ENCODE assay signal across 25 cellular contexts in genomic region chr2:53708988-53709387, GRCh38. TPM values are rescaled to one million over a fixed set of nuclear protein-coding genes. Genes with fewer than 3 reads are reported as not detected.
DNase-seq lines count a peak whose midpoint lies in the region; ATAC-seq, FAIRE-seq and TF ChIP-seq lines count a peak whose summit lies in the region.
"Had no signal": no experiment of that assay in that cellular context is flagged by ENCODE, and none has a peak within 500 bp of the region (broad histone marks: within the 10 kb centered on the region; RNA-seq: fewer than 3 reads in every experiment).

No MANE protein-coding gene starts in this region.

- TF ChIP-seq RAD21 in A549 (conservative IDR thresholded peaks at IDR 0.05 in 1 of 2, IDR thresholded peaks at IDR 0.05 in 1 of 2): no peak

- H3K9me3 ChIP-seq in A549 (peaks cover 19% of the 10 kb centered on the region), OCI-LY7 (ENCODE audit: low read length) (peaks cover 17% of the 10 kb centered on the region; the same call in 1 of the 2 replicates), testis (no peaks in the 10 kb centered on the region)

- CTCF ChIA-PET in A549 (lab: Yijun Ruan, JAX) (no interaction called here), OCI-LY7 (lab: Charles Lee; ENCODE audit: unreplicated experiment) (no interaction called here)

- TF ChIP-seq CTCF in A549 (IDR thresholded peaks at IDR 0.05): no peak
- no peak for TF ChIP-seq CTCF in OCI-LY7 (conservative IDR thresholded peaks at IDR 0.05; ENCODE audit: low read length)
- TF ChIP-seq CTCF in testis (IDR thresholded peaks at IDR 0.05): no peak
- TF ChIP-seq CTCF in coronary artery (IDR thresholded peaks at IDR 0.05): no peak

- no peak overlapping the region for H3K27ac ChIP-seq in A549
- H3K27ac ChIP-seq in OCI-LY7 (ENCODE audit: low read depth, low read length, poor library complexity, severe bottlenecking): no peak overlapping the region
- no peak overlapping the region for H3K27ac ChIP-seq in testis
- no peak overlapping the region for H3K27ac ChIP-seq in coronary artery
- H3K27ac ChIP-seq: 22Rv1, C4-2B had no signal

- no TSS peak for BruUV-seq in OCI-LY7 (replicated peaks; lab: Mats Ljungman, UMichigan)

- no peaks in the 10 kb centered on the region for H3K79me2 ChIP-seq in OCI-LY7 (ENCODE audit: insufficient read depth, low read depth, low read length)

- ATAC-seq in A549: no peak
- no peak for ATAC-seq in HG02763 (IDR thresholded peaks at IDR 0.05; ENCODE audit: unreplicated experiment)
- ATAC-seq: HCT116, PC-3 had no signal

- H3K27me3 ChIP-seq in testis: no peaks in the 10 kb centered on the region

- POLR2A ChIA-PET in A549 (lab: Yijun Ruan, JAX) (no interaction called here), OCI-LY7 (lab: Charles Lee) (no interaction called here)

- TF ChIP-seq POLR2A in A549 (IDR thresholded peaks at IDR 0.05; ENCODE audit: low read length) (no peak), erythroblast (IDR thresholded peaks at IDR 0.05; ENCODE audit: low read length) (no peak), testis (IDR thresholded peaks at IDR 0.05) (no peak)

- no peak overlapping the region for H3K4me3 ChIP-seq in A549
- H3K4me3 ChIP-seq in OCI-LY7 (ENCODE audit: low read depth, low read length, poor library complexity, severe bottlenecking): no peak overlapping the region
- no peak overlapping the region for H3K4me3 ChIP-seq in testis
- no peak overlapping the region for H3K4me3 ChIP-seq in coronary artery

- H4K20me1 ChIP-seq in OCI-LY7 (ENCODE audit: insufficient read depth, low read length): no peaks in the 10 kb centered on the region

- DNase-seq in DMS53 (lab: John Stamatoyannopoulos, UW) (peak; percentile 2), DMS53 treated with DMSO at 0.1 percent for 48 hours (lab: John Stamatoyannopoulos, UW; ENCODE audit: unreplicated experiment) (no peak), A549 (ENCODE audit: low read depth in 1 of 2, low spot score in 1 of 2) (no peak), OCI-LY7 (ENCODE audit: low spot score) (peak; percentile 3), erythroblast (lab: John Stamatoyannopoulos, UW) (peak; percentile 19 to 23), testis (no peak), coronary artery (ENCODE audit: low spot score) (no peak)
- DNase-seq: AML-193, Karpas-422, MV-4-11, NCI-H1417, NCI-H1694 treated with DMSO at 0.1 percent for 48 hours, NCI-H2081 treated with DMSO at 0.1 percent for 48 hours, NCI-H2171 treated with DMSO at 0.1 percent for 48 hours, NCI-H524 treated with DMSO at 0.1 percent for 48 hours, PC-3, Right ventricle myocardium superior had no signal

- H3K36me3 ChIP-seq in OCI-LY7 (ENCODE audit: insufficient read depth, low read length) (peaks cover 66% of the 10 kb centered on the region), testis (ENCODE audit: low read depth, missing control alignments) (no peaks in the 10 kb centered on the region)

- no peaks in the 10 kb centered on the region for H3K9me2 ChIP-seq in OCI-LY7 (ENCODE audit: insufficient read depth, low read length)

- H3K4me1 ChIP-seq in A549: no peaks in the 10 kb centered on the region
- no peaks in the 10 kb centered on the region for H3K4me1 ChIP-seq in OCI-LY7 (ENCODE audit: insufficient read depth, low read length, poor library complexity, severe bottlenecking)
- H3K4me1 ChIP-seq in testis: no peaks in the 10 kb centered on the region

- intact Hi-C loops in OCI-LY7 (cut with micrococcal nuclease; ENCODE audit: unreplicated experiment): no loop called here
- intact Hi-C loops in testis (cut with DNase I; ENCODE audit: low total_unique reads): no loop called here

- H2AFZ ChIP-seq in OCI-LY7 (ENCODE audit: low read length): no peak overlapping the region

- TF ChIP-seq EP300 in A549 (IDR thresholded peaks at IDR 0.05): no peak

- FAIRE-seq in A549 (lab: Jason Lieb, UNC): no peak
- FAIRE-seq: G401.6, GM18507, H1, HTR-8/SVneo had no signal

- H3K4me2 ChIP-seq in A549 (no peak overlapping the region), OCI-LY7 (ENCODE audit: low read length) (no peak overlapping the region)

TF ChIP-seq in A549, 52 proteins besides CTCF, POLR2A, EP300 and RAD21:
- peak; percentile 91 for TF ChIP-seq ZFP36 (IDR thresholded peaks at IDR 0.05; ENCODE audit: borderline replicate concordance, partially characterized antibody)
- TF ChIP-seq RFX5 (IDR thresholded peaks at IDR 0.05): no peak
- TF ChIP-seq GATA3 (IDR thresholded peaks at IDR 0.05; ENCODE audit: borderline replicate concordance): no peak
- TF ChIP-seq KDM5A (IDR thresholded peaks at IDR 0.05): no peak
- TF ChIP-seq REST (IDR thresholded peaks at IDR 0.05): no peak
- no peak for TF ChIP-seq MAZ (IDR thresholded peaks at IDR 0.05; ENCODE audit: borderline replicate concordance, low read depth, low read length)

RNA-seq across cellular contexts. Expression of gene CHAC2, which starts 58.6 kb away (rescaled TPM):
- polyA plus RNA-seq in A549 (2011; rRNA removed): 15.2 and 21.8 TPM in 2 replicates
- 8.9 and 9.4 TPM in 2 replicates for polyA plus RNA-seq in A549 (2012; cell fraction: cytosol; rRNA removed)
- 3.0 and 5.2 TPM in 2 replicates for polyA plus RNA-seq in A549 (2012; cell fraction: nucleus; rRNA removed)
- 18.4 to 21.2 TPM (median 20.1 TPM) in 3 replicates for polyA plus RNA-seq in A549 (2017; fragmentation: RNase III; extraction: RNeasy Plus Mini Kit Qiagen cat#74134 plus additional on column Dnase treatment)
- 3.6 and 5.2 TPM in 2 replicates for polyA minus RNA-seq in A549 (2011; rRNA and poly(A)+ RNA removed)
- 15.9 and 17.0 TPM in 2 replicates for total RNA-seq in OCI-LY7 (2014; rRNA removed; shearing (Covaris generic))
- 13.7 and 13.9 TPM in 2 replicates for total RNA-seq in OCI-LY7 (2022)
- 1 to 10 TPM; 3.4 to 3.6 TPM for total RNA-seq in testis
- 9.1 TPM for polyA plus RNA-seq in testis (ENCODE audit: insufficient read depth, low read depth, low replicate concordance)

Comparison
In these comparisons a context has a peak if more than half of its experiments do, and no peak if none do; other contexts are left out.
1. DNase-seq: peak in DMS53 (single experiment), OCI-LY7 (single experiment) and erythroblast (2 of 2); none in DMS53 treated with DMSO at 0.1 percent for 48 hours (single experiment), A549 (0 of 2), testis (single experiment) and coronary artery (single experiment).